Comparison of ENCODE assay signal across 9 cellular contexts in the genomic region with DNA sequence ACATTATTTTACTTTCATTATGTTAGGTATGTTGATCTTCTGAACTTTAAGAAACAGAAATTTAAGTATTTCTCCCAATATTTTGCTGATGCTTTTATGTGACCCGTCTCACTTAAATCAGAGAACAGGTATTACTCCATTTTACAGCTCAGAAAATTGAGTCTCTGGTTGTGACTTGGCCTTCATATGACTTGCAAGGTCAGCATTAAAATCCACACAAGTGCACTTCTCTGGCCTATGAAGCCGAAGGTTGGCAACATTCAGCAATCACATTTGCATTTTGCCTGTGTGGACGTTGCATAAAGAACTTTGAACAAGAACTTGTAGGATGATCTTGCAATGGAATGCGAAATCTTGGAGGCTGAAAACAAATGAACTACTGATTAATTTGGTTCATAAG.
"Had no signal": no experiment of that assay in that cellular context is flagged by ENCODE, and none has a peak within 500 bp of the region (broad histone marks: within the 10 kb centered on the region; RNA-seq: fewer than 3 reads in every experiment).

No MANE protein-coding gene starts in this region.

- H3K4me1 ChIP-seq: HAP-1 had no signal

- ATAC-seq: HCT116 had no signal

- H3K4me3 ChIP-seq: GM23248, HAP-1 had no signal

- DNase-seq: GM23248, GOT3, H7, HFFc6, KBM-7 had no signal

- FAIRE-seq: HTR-8/SVneo had no signal

- H2AFZ ChIP-seq: GM23248 had no signal

- H3K9me3 ChIP-seq: HAP-1 had no signal

- H3K27ac ChIP-seq: GM23248, KMS-11 had no signal

- H3K36me3 ChIP-seq: HAP-1 had no signal

- H3K4me2 ChIP-seq: KMS-11 had no signal

- H3K9ac ChIP-seq: GM23248, KMS-11 had no signal
